ENCODE assay signal across 28 cellular contexts in genomic region chr3:190537131-190537530, GRCh38. TPM values are rescaled to one million over a fixed set of nuclear protein-coding genes. Genes with fewer than 3 reads are reported as not detected.
DNase-seq lines count a peak whose midpoint lies in the region; ATAC-seq and TF ChIP-seq lines count a peak whose summit lies in the region.
"Had no signal": no experiment of that assay in that cellular context is flagged by ENCODE, and none has a peak within 500 bp of the region (broad histone marks: within the 10 kb centered on the region; RNA-seq: fewer than 3 reads in every experiment).

No MANE protein-coding gene starts in this region.

- no peaks in the 10 kb centered on the region for H3K9me2 ChIP-seq in GM23248 (ENCODE audit: insufficient read depth)

- no peak overlapping the region for H4K8ac ChIP-seq in mesenchymal stem cell (ENCODE audit: low read length)

- 96 to 100% methylated on average over 2 of the region's 2 CpGs for WGBS in GM23248 (ENCODE audit: low coverage in 1 of 2, low lambda C conversion rate in 2 of 2, missing lambda C conversion rate in 2 of 2), 2 experiments
- 90% methylated on average over 1 of the region's 2 CpGs for WGBS in mesenchymal stem cell

- H3K9me3 ChIP-seq in GM23248 (ENCODE audit: low read depth), result no peaks in the 10 kb centered on the region
- no peaks in the 10 kb centered on the region for H3K9me3 ChIP-seq in RWPE2 (ENCODE audit: severe bottlenecking)
- no peaks in the 10 kb centered on the region for H3K9me3 ChIP-seq in mesenchymal stem cell (ENCODE audit: control insufficient read depth, low read length)
- H3K9me3 ChIP-seq: A549, SJCRH30 had no signal

- H2BK120ac ChIP-seq in mesenchymal stem cell (ENCODE audit: low read depth, low read length), result no peak overlapping the region

- H3K4ac ChIP-seq in mesenchymal stem cell (ENCODE audit: low read depth in 1 of 2, low read length in 2 of 2), result no peak overlapping the region

- no peak for ATAC-seq in RWPE2 (ENCODE audit: low read depth)
- peak; percentile 52 for ATAC-seq in esophagus mucosa
- ATAC-seq in omental fat pad (ENCODE audit: low FRiP score), result peak; percentile 71
- ATAC-seq in HG03095 (IDR thresholded peaks at IDR 0.05; ENCODE audit: unreplicated experiment), result no peak
- no peak for ATAC-seq in stimulated activated naive CD8-positive, alpha-beta T cell treated with anti-CD3 and anti-CD28 coated beads, Interleukin-15, amount 100 ng/mL, for 72 hours
- ATAC-seq: A549, GM12878, Right ventricle myocardium inferior, SK-N-SH treated with all-trans-retinoic acid at 6 μM for 48 hours had no signal

- H3K4me3 Mint-ChIP-seq in stimulated activated naive CD8-positive, alpha-beta T cell treated with anti-CD3 and anti-CD28 coated beads, Interleukin-15, amount 100 ng/mL, for 72 hours, result no peak overlapping the region
- H3K4me3 Mint-ChIP-seq: B cell; CD8-positive, alpha-beta memory T cell; IgD-negative memory B cell had no signal

- H3K18ac ChIP-seq in mesenchymal stem cell (ENCODE audit: low read depth in 1 of 2, low read length in 2 of 2), result no peak overlapping the region

- no peaks in the 10 kb centered on the region for H3K27me3 Mint-ChIP-seq in stimulated activated naive CD8-positive, alpha-beta T cell treated with anti-CD3 and anti-CD28 coated beads, Interleukin-15, amount 100 ng/mL, for 72 hours
- H3K27me3 Mint-ChIP-seq: B cell; CD8-positive, alpha-beta memory T cell; IgD-negative memory B cell had no signal

- H3K27me3 ChIP-seq in GM23248 (replicated peaks; ENCODE audit: insufficient read depth), result no peaks in the 10 kb centered on the region
- H3K27me3 ChIP-seq in RWPE2 (ENCODE audit: insufficient read depth, poor library complexity, severe bottlenecking), result no peaks in the 10 kb centered on the region
- no peaks in the 10 kb centered on the region for H3K27me3 ChIP-seq in mesenchymal stem cell (ENCODE audit: control insufficient read depth in 1 of 2, insufficient read depth in 1 of 2, low read length in 2 of 2)
- H3K27me3 ChIP-seq: SJCRH30 had no signal

- peaks cover 72% of the 10 kb centered on the region for H3K79me2 ChIP-seq in GM23248 (ENCODE audit: insufficient read depth)

- H3K9me3 Mint-ChIP-seq in stimulated activated naive CD8-positive, alpha-beta T cell treated with anti-CD3 and anti-CD28 coated beads, Interleukin-15, amount 100 ng/mL, for 72 hours, result no peaks in the 10 kb centered on the region
- H3K9me3 Mint-ChIP-seq: CD8-positive, alpha-beta memory T cell had no signal

- no peak overlapping the region for H2AK5ac ChIP-seq in mesenchymal stem cell (ENCODE audit: low read length, severe bottlenecking)

- peak; percentile 33 for DNase-seq in GM23248
- no peak for DNase-seq in RWPE2 (ENCODE audit: low spot score)
- no peak for DNase-seq in omental fat pad (ENCODE audit: low spot score)
- DNase-seq in mesenchymal stem cell, result no peak
- DNase-seq in stimulated activated naive CD8-positive, alpha-beta T cell treated with anti-CD3 and anti-CD28 coated beads, Interleukin-15, amount 100 ng/mL, for 72 hours, result no peak
- DNase-seq: CD8-positive, alpha-beta memory T cell; DMS 273 treated with DMSO at 0.1 percent for 48 hours; DMS79; EL; GDM1; GOT3; HCEC 1CT; NCI-H2029; NCI-H446; NCI-H524 treated with DMSO at 0.1 percent for 48 hours; NCI-H774; SJCRH30 had no signal

- no peak overlapping the region for H3K23ac ChIP-seq in mesenchymal stem cell (ENCODE audit: low read length in 2 of 2)

- no peak overlapping the region for H2AFZ ChIP-seq in GM23248
- no peak overlapping the region for H2AFZ ChIP-seq in mesenchymal stem cell (ENCODE audit: low read depth, low read length)

- peaks cover 29% of the 10 kb centered on the region for H3K4me1 ChIP-seq in GM23248 (ENCODE audit: insufficient read depth)
- peaks cover 49% of the 10 kb centered on the region for H3K4me1 ChIP-seq in RWPE2 (ENCODE audit: insufficient read depth, poor library complexity, severe bottlenecking)
- peaks cover 2% of the 10 kb centered on the region for H3K4me1 ChIP-seq in mesenchymal stem cell (ENCODE audit: control insufficient read depth, insufficient read depth, low read depth, low read length)
- H3K4me1 ChIP-seq: SJCRH30 had no signal

- H3K27ac ChIP-seq in GM23248, result no peak overlapping the region
- peak overlapping the region; percentile 5 for H3K27ac ChIP-seq in RWPE2 (ENCODE audit: poor library complexity, severe bottlenecking)
- H3K27ac ChIP-seq in mesenchymal stem cell (ENCODE audit: low read length, poor library complexity, severe bottlenecking), result no peak overlapping the region
- H3K27ac ChIP-seq: A549, C4-2B, HL-60, KMS-11, SJCRH30 had no signal

- H2BK15ac ChIP-seq in mesenchymal stem cell (ENCODE audit: low read depth, poor library complexity, severe bottlenecking), result no peak overlapping the region

- in situ Hi-C loops in GM23248 (cut with MboI), result no loop called here

- no peak overlapping the region for H3K14ac ChIP-seq in mesenchymal stem cell (ENCODE audit: low read length in 2 of 2)

- no peak overlapping the region for H2BK5ac ChIP-seq in mesenchymal stem cell (ENCODE audit: low read depth, low read length, poor library complexity, severe bottlenecking)

- H3K27ac Mint-ChIP-seq in stimulated activated naive CD8-positive, alpha-beta T cell treated with anti-CD3 and anti-CD28 coated beads, Interleukin-15, amount 100 ng/mL, for 72 hours, result no peak overlapping the region
- H3K27ac Mint-ChIP-seq: B cell had no signal

- peaks cover 45% of the 10 kb centered on the region for H3K4me1 Mint-ChIP-seq in stimulated activated naive CD8-positive, alpha-beta T cell treated with anti-CD3 and anti-CD28 coated beads, Interleukin-15, amount 100 ng/mL, for 72 hours

- H3K4me2 ChIP-seq in GM23248 (ENCODE audit: unreplicated experiment), result no peak overlapping the region
- H3K4me2 ChIP-seq in mesenchymal stem cell (ENCODE audit: low read length, poor library complexity, severe bottlenecking), result no peak overlapping the region
- H3K4me2 ChIP-seq: A549, KMS-11 had no signal

- H4K91ac ChIP-seq in mesenchymal stem cell (ENCODE audit: low read length), result no peak overlapping the region

- TF ChIP-seq CTCF in RWPE2 (IDR thresholded peaks at IDR 0.05; ENCODE audit: poor library complexity, severe bottlenecking) (no peak), omental fat pad (IDR thresholded peaks at IDR 0.05) (no peak)

- H3K79me1 ChIP-seq in mesenchymal stem cell (replicated peaks; ENCODE audit: low read length, poor library complexity, severe bottlenecking), result peaks cover 4% of the 10 kb centered on the region

- H4K20me1 ChIP-seq in GM23248 (ENCODE audit: insufficient read depth), result no peaks in the 10 kb centered on the region

- H3F3A ChIP-seq in GM23248 (ENCODE audit: insufficient read depth), result peaks cover 35% of the 10 kb centered on the region

- H3K9ac ChIP-seq in GM23248 (no peak overlapping the region), mesenchymal stem cell (ENCODE audit: low read length) (no peak overlapping the region)
- H3K9ac ChIP-seq: KMS-11 had no signal

- no peaks in the 10 kb centered on the region for H3K36me3 ChIP-seq in GM23248 (ENCODE audit: low read depth)
- peaks cover 39% of the 10 kb centered on the region for H3K36me3 ChIP-seq in RWPE2 (ENCODE audit: low read depth)
- no peaks in the 10 kb centered on the region for H3K36me3 ChIP-seq in mesenchymal stem cell (ENCODE audit: control insufficient read depth in 1 of 2, insufficient read depth in 2 of 2, low read depth in 1 of 2, low read length in 2 of 2)
- H3K36me3 ChIP-seq: SJCRH30 had no signal

- H2BK12ac ChIP-seq in mesenchymal stem cell (ENCODE audit: low read length in 2 of 2), result no peak overlapping the region

- H3K4me3 ChIP-seq in GM23248 (no peak overlapping the region), RWPE2 (ENCODE audit: severe bottlenecking) (no peak overlapping the region), mesenchymal stem cell (ENCODE audit: insufficient read depth in 1 of 2, low read depth in 1 of 2, low read length in 2 of 2) (no peak overlapping the region)
- H3K4me3 ChIP-seq: A549, GM12878, SJCRH30 had no signal

RNA-seq across cellular contexts. Expression of gene IL1RAP, which starts 23.2 kb away (rescaled TPM):
- total RNA-seq in GM23248 (2014; rRNA removed; shearing (Covaris generic)), result 25.9 and 32.3 TPM in 2 replicates
- 17.0 and 17.5 TPM in 2 replicates for polyA plus RNA-seq in GM23248 (2016; fragmentation: Nextera tagmentation; extraction: Ambion mirVana)
- 40.5 TPM for total RNA-seq in esophagus mucosa
- total RNA-seq in omental fat pad, result 10 to 100 TPM; 10.5 to 75.3 (median 23.4) TPM
- polyA plus RNA-seq in mesenchymal stem cell (2013, experiment 1 of 2), result 25.7 TPM
- 25.3 TPM for polyA plus RNA-seq in mesenchymal stem cell (2013, experiment 2 of 2)

Comparison
In these comparisons a context has a peak if more than half of its experiments do, and no peak if none do; other contexts are left out.
1. ATAC-seq: peak in esophagus mucosa (single experiment) and omental fat pad (single experiment); none in RWPE2 (single experiment), HG03095 (single experiment) and stimulated activated naive CD8-positive, alpha-beta T cell treated with anti-CD3 and anti-CD28 coated beads, Interleukin-15, amount 100 ng/mL, for 72 hours (single experiment).